In the genomic region with DNA sequence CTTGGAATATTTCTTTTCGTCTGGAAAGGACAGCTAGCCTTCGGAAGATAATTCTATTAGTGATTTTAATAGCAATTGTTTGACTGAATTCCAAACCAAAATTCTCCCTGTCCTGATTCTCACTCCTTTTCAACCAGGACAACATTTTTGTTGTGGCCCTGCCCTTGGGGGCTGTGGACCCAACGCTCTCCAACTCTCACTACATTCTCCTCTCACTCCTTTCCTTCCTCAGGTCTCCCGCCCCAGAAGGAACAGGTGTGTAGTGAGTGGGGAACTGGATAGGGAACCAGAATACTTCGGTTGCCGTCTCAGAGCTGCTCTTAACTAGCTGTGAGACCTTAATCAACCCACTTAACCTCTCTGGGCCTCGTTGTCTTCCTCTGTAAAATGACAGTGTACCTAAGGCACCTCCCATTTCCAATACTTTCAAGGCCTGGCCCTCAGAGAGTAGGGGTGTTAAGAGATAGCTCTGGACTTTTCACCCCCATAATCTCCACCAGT, we compare ENCODE assay signal across 13 cellular contexts. TPM values are rescaled to one million over a fixed set of nuclear protein-coding genes. Genes with fewer than 3 reads are reported as not detected.
DNase-seq lines count a peak whose midpoint lies in the region; ATAC-seq and TF ChIP-seq lines count a peak whose summit lies in the region.
"Had no signal": no experiment of that assay in that cellular context is flagged by ENCODE, and none has a peak within 500 bp of the region (broad histone marks: within the 10 kb centered on the region; RNA-seq: fewer than 3 reads in every experiment).

No MANE protein-coding gene starts in this region.

- TF ChIP-seq CTCF in chondrocyte (IDR thresholded peaks at IDR 0.05): no peak
- no peak for TF ChIP-seq CTCF in neural crest cell (conservative IDR thresholded peaks at IDR 0.05)

- H3K27ac ChIP-seq in HUES6 (ENCODE audit: low read depth, low read length): no peak overlapping the region

- peak overlapping the region; percentile 45 for H3K4me3 ChIP-seq in HUES6 (ENCODE audit: low read depth, low read length)

- ATAC-seq in HG02588 (IDR thresholded peaks at IDR 0.05; ENCODE audit: unreplicated experiment): no peak
- ATAC-seq: Right ventricle myocardium inferior had no signal

- H3K9me3 ChIP-seq in HUES6 (ENCODE audit: control insufficient read depth, insufficient read depth, low read depth, low read length): no peaks in the 10 kb centered on the region

- CTCF ChIA-PET in activated CD4-positive, alpha-beta T cell treated with anti-CD3 and anti-CD28 coated beads, Interleukin-2, amount 10 ng/mL, durations not matched to agents 7 days and 5 days (lab: Charles Lee): interaction anchor here (0.9 to 1.7 kb wide), 8 partner anchors 9 to 180 kb away, joined by 3 to 7 read pairs (median 3); no protein-coding TSS in a partner anchor

- peaks cover 23% of the 10 kb centered on the region for H3K4me1 Mint-ChIP-seq in activated CD4-positive, alpha-beta T cell treated with anti-CD3 and anti-CD28 coated beads, Interleukin-2, amount 10 ng/mL, durations not matched to agents 7 days and 5 days
- H3K4me1 Mint-ChIP-seq in chondrocyte (ENCODE audit: low read depth) (peaks cover 8% of the 10 kb centered on the region), neural crest cell (peaks cover 12% of the 10 kb centered on the region)

- H3K36me3 ChIP-seq in HUES6 (ENCODE audit: control insufficient read depth, insufficient read depth, low read length): no peaks in the 10 kb centered on the region

- no peaks in the 10 kb centered on the region for H3K9me3 Mint-ChIP-seq in activated CD4-positive, alpha-beta T cell treated with anti-CD3 and anti-CD28 coated beads, Interleukin-2, amount 10 ng/mL, durations not matched to agents 7 days and 5 days
- H3K9me3 Mint-ChIP-seq in chondrocyte (ENCODE audit: low read depth) (no peaks in the 10 kb centered on the region), neural crest cell (no peaks in the 10 kb centered on the region)

- H3K27me3 ChIP-seq in HUES6 (ENCODE audit: control insufficient read depth, insufficient read depth, low read length): peaks cover 4% of the 10 kb centered on the region; the same call in 1 of the 2 replicates

- H3K27ac Mint-ChIP-seq in activated CD4-positive, alpha-beta T cell treated with anti-CD3 and anti-CD28 coated beads, Interleukin-2, amount 10 ng/mL, durations not matched to agents 7 days and 5 days: no peak overlapping the region
- no peak overlapping the region for H3K27ac Mint-ChIP-seq in chondrocyte (ENCODE audit: unreplicated experiment)
- no peak overlapping the region for H3K27ac Mint-ChIP-seq in neural crest cell (ENCODE audit: unreplicated experiment)

- H3K4me1 ChIP-seq in HUES6 (ENCODE audit: control insufficient read depth, insufficient read depth, low read length): peaks cover 29% of the 10 kb centered on the region

- no peaks in the 10 kb centered on the region for H3K36me3 Mint-ChIP-seq in activated CD4-positive, alpha-beta T cell treated with anti-CD3 and anti-CD28 coated beads, Interleukin-2, amount 10 ng/mL, durations not matched to agents 7 days and 5 days (ENCODE audit: low read depth)
- H3K36me3 Mint-ChIP-seq in chondrocyte (ENCODE audit: low read depth) (peaks cover under 1% of the 10 kb centered on the region), neural crest cell (ENCODE audit: low read depth) (no peaks in the 10 kb centered on the region)

- H3K9ac ChIP-seq in HUES6 (ENCODE audit: low read length): no peak overlapping the region

- peak overlapping the region; percentile 50 for H3K4me3 Mint-ChIP-seq in activated CD4-positive, alpha-beta T cell treated with anti-CD3 and anti-CD28 coated beads, Interleukin-2, amount 10 ng/mL, durations not matched to agents 7 days and 5 days
- H3K4me3 Mint-ChIP-seq in chondrocyte (ENCODE audit: unreplicated experiment) (peak overlapping the region; percentile 43), neural crest cell (peak overlapping the region; percentile 74)

- H3K27me3 Mint-ChIP-seq in activated CD4-positive, alpha-beta T cell treated with anti-CD3 and anti-CD28 coated beads, Interleukin-2, amount 10 ng/mL, durations not matched to agents 7 days and 5 days: peaks cover 42% of the 10 kb centered on the region
- H3K27me3 Mint-ChIP-seq in chondrocyte (ENCODE audit: low read depth) (peaks cover 72% of the 10 kb centered on the region), neural crest cell (ENCODE audit: low read depth) (peaks cover 69% of the 10 kb centered on the region)

- POLR2A ChIA-PET in activated CD4-positive, alpha-beta T cell treated with anti-CD3 and anti-CD28 coated beads, Interleukin-2, amount 10 ng/mL, durations not matched to agents 7 days and 5 days (lab: Charles Lee): no interaction called here

- no peak for DNase-seq in activated CD4-positive, alpha-beta T cell treated with anti-CD3 and anti-CD28 coated beads, Interleukin-2, amount 10 ng/mL, durations not matched to agents 7 days and 5 days
- DNase-seq in activated CD4-positive, alpha-beta T cell treated with anti-CD3 and anti-CD28 coated beads, Interleukin-2, amount 50 U/mL, for 1 hour: no peak
- DNase-seq in chondrocyte (ENCODE audit: low spot score) (no peak), neural crest cell (ENCODE audit: low read depth, low spot score) (no peak)
- DNase-seq in stimulated activated CD4-positive, alpha-beta T cell treated with anti-CD3 and anti-CD28 coated beads, Interleukin-15, amount 100 ng/mL, for 24 hours: no peak
- DNase-seq in effector CD8-positive, alpha-beta T cell (lab: John Stamatoyannopoulos, UW): no peak
- DNase-seq: activated gamma-delta T cell, GDM1 had no signal

RNA-seq across cellular contexts. Expression of a gene that starts 0.6 kb away (rescaled TPM):
- 10 to 100 TPM; 16.8 to 19.5 TPM for total RNA-seq in activated CD4-positive, alpha-beta T cell treated with anti-CD3 and anti-CD28 coated beads, Interleukin-2, amount 10 ng/mL, durations not matched to agents 7 days and 5 days
- 0.15 to 0.23 TPM in 2 of 3 replicates, not detected in the other for total RNA-seq in chondrocyte
- 31.6 and 31.8 TPM in 2 replicates for total RNA-seq in neural crest cell

RNA-seq across cellular contexts. Expression of a gene that starts 21.8 kb away (rescaled TPM):
- total RNA-seq in activated CD4-positive, alpha-beta T cell treated with anti-CD3 and anti-CD28 coated beads, Interleukin-2, amount 10 ng/mL, durations not matched to agents 7 days and 5 days: not detected
- total RNA-seq in chondrocyte (not detected in 3 replicates), neural crest cell (not detected in 2 replicates)
- total RNA-seq: cerebellum, lung microvascular endothelial cell, Right ventricle myocardium inferior had no signal

RNA-seq across cellular contexts. Expression of a gene that starts 51.8 kb away (rescaled TPM):
- not detected for total RNA-seq in activated CD4-positive, alpha-beta T cell treated with anti-CD3 and anti-CD28 coated beads, Interleukin-2, amount 10 ng/mL, durations not matched to agents 7 days and 5 days
- total RNA-seq in chondrocyte: not detected in 3 replicates
- not detected in 2 replicates for total RNA-seq in neural crest cell
- total RNA-seq: cerebellum had no signal

Comparison
In these comparisons a context has a peak if more than half of its experiments do, and no peak if none do; other contexts are left out.
1. RNA of a gene that starts 0.6 kb away (total RNA-seq): 31.6 to 31.8 TPM in neural crest cell and 16.8 to 19.5 TPM in activated CD4-positive, alpha-beta T cell treated with anti-CD3 and anti-CD28 coated beads, Interleukin-2, amount 10 ng/mL, durations not matched to agents 7 days and 5 days; 0.15 to 0.23 TPM in chondrocyte; every median in the first group is over 10 times any median in the second.
2. Peak in every context shown above with its lines, with median percentiles within 50 percentile points of each other: H3K4me3 Mint-ChIP-seq.